In genomic region chr3:33544126-33544525, GRCh38 we compare ENCODE assay signal across 16 cellular contexts.
A peak's percentile ranks its signal among the peaks of the same experiment; 100 is the strongest.
DNase-seq lines count a peak whose midpoint lies in the region; ATAC-seq and TF ChIP-seq lines count a peak whose summit lies in the region.
"Had no signal": no experiment of that assay in that cellular context is flagged by ENCODE, and none has a peak within 500 bp of the region (broad histone marks: within the 10 kb centered on the region; RNA-seq: fewer than 3 reads in every experiment).

No MANE protein-coding gene starts in this region.

- H3K9me3 Mint-ChIP-seq in activated B cell treated with CpG ODN at 0.5 μM for 24 hours, result peaks cover 14% of the 10 kb centered on the region
- H3K9me3 Mint-ChIP-seq: CD8-positive, alpha-beta T cell had no signal

- no peaks in the 10 kb centered on the region for H3K27me3 Mint-ChIP-seq in activated B cell treated with CpG ODN at 0.5 μM for 24 hours

- peak; percentile 9 for DNase-seq in AG08396 (ENCODE audit: low spot score)
- DNase-seq in GM03348 (ENCODE audit: low spot score), result peak; percentile 19
- no peak for DNase-seq in activated B cell treated with CpG ODN at 0.5 μM for 24 hours
- peak; percentile 18 for DNase-seq in kidney tubule cell (ENCODE audit: low spot score)
- no peak for DNase-seq in posterior cingulate gyrus
- DNase-seq in stimulated activated naive CD8-positive, alpha-beta T cell treated with anti-CD3 and anti-CD28 coated beads, Interleukin-15, Interleukin-2, amounts not matched to agents 100 U/mL and 50 U/mL, for 24 hours, result no peak
- DNase-seq: BE2C; CD8-positive, alpha-beta T cell; DND-41; GOT3; MG63; NCI-H1092 treated with DMSO at 0.1 percent for 48 hours; NCI-H1694; NCI-H2107 had no signal

- intact Hi-C loops in activated B cell treated with CpG ODN at 0.5 μM for 24 hours (cut with micrococcal nuclease) (no loop called here), posterior cingulate gyrus (cut with DNase I) (no loop called here)

- CTCF ChIA-PET in activated B cell treated with CpG ODN at 0.5 μM for 24 hours (lab: Charles Lee), result no interaction called here

- POLR2A ChIA-PET in activated B cell treated with CpG ODN at 0.5 μM for 24 hours (lab: Charles Lee), result no interaction called here

- TF ChIP-seq CTCF in activated B cell treated with CpG ODN at 0.5 μM for 24 hours (IDR thresholded peaks at IDR 0.05), result no peak

- peaks cover 36% of the 10 kb centered on the region for H3K4me1 Mint-ChIP-seq in activated B cell treated with CpG ODN at 0.5 μM for 24 hours

- peaks cover 40% of the 10 kb centered on the region for H3K36me3 Mint-ChIP-seq in activated B cell treated with CpG ODN at 0.5 μM for 24 hours (ENCODE audit: low read depth)

- H3K4me3 Mint-ChIP-seq in activated B cell treated with CpG ODN at 0.5 μM for 24 hours, result no peak overlapping the region
- H3K4me3 Mint-ChIP-seq: CD8-positive, alpha-beta T cell had no signal

- peak overlapping the region; percentile 24 for H3K27ac Mint-ChIP-seq in activated B cell treated with CpG ODN at 0.5 μM for 24 hours
- H3K27ac Mint-ChIP-seq: CD8-positive, alpha-beta T cell had no signal

- ATAC-seq in activated B cell treated with CpG ODN at 0.5 μM for 24 hours (ENCODE audit: low read depth) (no peak), GM21528 (IDR thresholded peaks at IDR 0.05; ENCODE audit: low FRiP score, unreplicated experiment) (no peak), GM21515 (IDR thresholded peaks at IDR 0.05; ENCODE audit: unreplicated experiment) (no peak)
- no peak for ATAC-seq in stimulated activated naive CD8-positive, alpha-beta T cell treated with anti-CD3 and anti-CD28 coated beads, Interleukin-15, Interleukin-2, amounts not matched to agents 100 U/mL and 50 U/mL, for 24 hours
- ATAC-seq: CD8-positive, alpha-beta T cell had no signal

Comparison
In these comparisons a context has a peak if more than half of its experiments do, and no peak if none do; other contexts are left out.
1. DNase-seq: peak in AG08396 (single experiment), GM03348 (single experiment) and kidney tubule cell (single experiment); none in activated B cell treated with CpG ODN at 0.5 μM for 24 hours (single experiment), posterior cingulate gyrus (0 of 10) and stimulated activated naive CD8-positive, alpha-beta T cell treated with anti-CD3 and anti-CD28 coated beads, Interleukin-15, Interleukin-2, amounts not matched to agents 100 U/mL and 50 U/mL, for 24 hours (single experiment).